9 cellular contexts compared by ENCODE assay signal in genomic region chr12:81797100-81797499, GRCh38. TPM values are rescaled to one million over a fixed set of nuclear protein-coding genes. Genes with fewer than 3 reads are reported as not detected.
A peak's percentile ranks its signal among the peaks of the same experiment; 100 is the strongest.
DNase-seq lines count a peak whose midpoint lies in the region; ATAC-seq and TF ChIP-seq lines count a peak whose summit lies in the region.
"Had no signal": no experiment of that assay in that cellular context is flagged by ENCODE, and none has a peak within 500 bp of the region (broad histone marks: within the 10 kb centered on the region; RNA-seq: fewer than 3 reads in every experiment).

No MANE protein-coding gene starts in this region.

- no peaks in the 10 kb centered on the region for H3K9me3 ChIP-seq in AG04450 (ENCODE audit: control insufficient read depth, insufficient read depth, low read length)

- DNase-seq in AG04450 (ENCODE audit: low read depth, low spot score) (no peak), NAMALWA (ENCODE audit: low spot score) (peak; percentile 58), endothelial cell (ENCODE audit: low spot score) (no peak), GM19240 (ENCODE audit: insufficient read length, low spot score) (no peak), mucosa of gallbladder (ENCODE audit: low spot score) (no peak)

- no peaks in the 10 kb centered on the region for H3K36me3 Mint-ChIP-seq in endothelial cell (ENCODE audit: low read depth, unreplicated experiment)

- H3K27me3 ChIP-seq in AG04450 (ENCODE audit: control insufficient read depth, insufficient read depth, low read length): no peaks in the 10 kb centered on the region

- H3K4me3 ChIP-seq in AG04450 (ENCODE audit: low read depth, low read length): no peak overlapping the region
- H3K4me3 ChIP-seq: skin epidermis had no signal

- H3K4me1 Mint-ChIP-seq in endothelial cell (ENCODE audit: unreplicated experiment): peaks cover 9% of the 10 kb centered on the region

- no peak overlapping the region for H3K27ac Mint-ChIP-seq in endothelial cell (ENCODE audit: unreplicated experiment)

- H3K27ac ChIP-seq in AG04450 (ENCODE audit: low read depth, low read length): no peak overlapping the region
- H3K27ac ChIP-seq: skin epidermis had no signal

- CTCF ChIA-PET in AG04450 (lab: Charles Lee): interaction anchor here (1.2 kb wide), 1 partner anchor 9 kb away, joined by 3 read pairs; no protein-coding TSS in a partner anchor

- H3K4me3 Mint-ChIP-seq in endothelial cell (ENCODE audit: unreplicated experiment): no peak overlapping the region

- ATAC-seq in GM18511 (IDR thresholded peaks at IDR 0.05; ENCODE audit: unreplicated experiment): peak; percentile 77
- ATAC-seq in HG03045 (IDR thresholded peaks at IDR 0.05; ENCODE audit: unreplicated experiment): no peak
- no peak for ATAC-seq in GM19324 (IDR thresholded peaks at IDR 0.05; ENCODE audit: low FRiP score, unreplicated experiment)

- TF ChIP-seq CTCF in AG04450 (IDR thresholded peaks at IDR 0.05; ENCODE audit: low read depth, low read length) (peak; percentile 53), endothelial cell (IDR thresholded peaks at IDR 0.05; ENCODE audit: unreplicated experiment) (peak; percentile 77)

- POLR2A ChIA-PET in AG04450 (lab: Yijun Ruan, JAX): no interaction called here

- H3K27me3 Mint-ChIP-seq in endothelial cell (ENCODE audit: unreplicated experiment): no peaks in the 10 kb centered on the region

- no peaks in the 10 kb centered on the region for H3K9me3 Mint-ChIP-seq in endothelial cell (ENCODE audit: unreplicated experiment)

RNA-seq across cellular contexts. Expression of gene PPFIA2, which starts 38.0 kb away (rescaled TPM):
- 0.20 TPM in 1 of 2 replicates, not detected in the other for polyA plus RNA-seq in AG04450 (2011; rRNA removed)
- polyA minus RNA-seq in AG04450 (2011; rRNA and poly(A)+ RNA removed): not detected in 2 replicates
- total RNA-seq in endothelial cell (ENCODE audit: unreplicated experiment) (not detected), mucosa of gallbladder (2.6 TPM)
